ENCODE assay signal across 16 cellular contexts in genomic region chr2:27291865-27292264, GRCh38. TPM values are rescaled to one million over a fixed set of nuclear protein-coding genes. Genes with fewer than 3 reads are reported as not detected.
DNase-seq lines count a peak whose midpoint lies in the region; ATAC-seq, FAIRE-seq and TF ChIP-seq lines count a peak whose summit lies in the region.
"Had no signal": no experiment of that assay in that cellular context is flagged by ENCODE, and none has a peak within 500 bp of the region (broad histone marks: within the 10 kb centered on the region; RNA-seq: fewer than 3 reads in every experiment).

No MANE protein-coding gene starts in this region.

- BruUV-seq in GM12878 (replicated peaks; lab: Mats Ljungman, UMichigan), result no TSS peak

- DNase-seq in Daoy (ENCODE audit: low read depth) (peak; percentile 34), Karpas-422 (peak; percentile 76), GM12878 (ENCODE audit: low read depth, low spot score) (no peak), sigmoid colon (no peak)
- DNase-seq: activated CD4-positive, alpha-beta T cell treated with anti-CD3 and anti-CD28 coated beads for 1 hour; CD8-positive, alpha-beta T cell; esophagus squamous epithelium; MV-4-11; NCI-H446 treated with DMSO at 0.1 percent for 48 hours; stimulated activated naive CD4-positive, alpha-beta T cell treated with Interleukin-2 at 50 U/mL for 16 hours had no signal

- RAD21 ChIA-PET in GM12878 (lab: Charles Lee; ENCODE audit: unreplicated experiment), result interaction anchor here (2.0 kb wide), 1 partner anchor 11 kb away, joined by 8 read pairs; no protein-coding TSS in a partner anchor

- H3K4me3 ChIP-seq in Karpas-422 (ENCODE audit: low read length) (no peak overlapping the region; the same call in 1 of the 2 replicates), GM12878 (no peak overlapping the region), iPS-20b (ENCODE audit: low read length) (peak overlapping the region; percentile 8; the same call in 1 of the 2 replicates), sigmoid colon (no peak overlapping the region)
- H3K4me3 ChIP-seq: esophagus squamous epithelium had no signal

- TF ChIP-seq CTCF in GM12878 (IDR thresholded peaks at IDR 0.05 in 2 of 3, conservative IDR thresholded peaks at IDR 0.05 in 1 of 3; ENCODE audit: control insufficient read depth in 2 of 3, extremely low read depth in 1 of 3, insufficient read depth in 1 of 3, low read depth in 3 of 3, low read length in 3 of 3) (peak in 1 of 3 experiments; percentile 13; a peak in 1 of 6 replicates), sigmoid colon (IDR thresholded peaks at IDR 0.05) (no peak)

- POLR2A ChIA-PET in GM12878 (lab: Charles Lee), result interaction anchor here (1.6 kb wide), 1 partner anchor 11 kb away, joined by 4 read pairs; no protein-coding TSS in a partner anchor

- H2AFZ ChIP-seq in Karpas-422 (ENCODE audit: low read length) (peak overlapping the region; percentile 28; the same call in 1 of the 2 replicates), GM12878 (ENCODE audit: control insufficient read depth, low read depth, low read length) (no peak overlapping the region)

- peak; percentile 28; the same call in 1 of the 3 replicates for ATAC-seq in GM12878
- ATAC-seq in GM18861 (IDR thresholded peaks at IDR 0.05; ENCODE audit: unreplicated experiment), result no peak
- no peak for ATAC-seq in HG02642 (IDR thresholded peaks at IDR 0.05; ENCODE audit: poor library complexity, unreplicated experiment)
- ATAC-seq in HG03159 (IDR thresholded peaks at IDR 0.05; ENCODE audit: unreplicated experiment), result no peak
- ATAC-seq: CD8-positive, alpha-beta T cell had no signal

- SMC1A ChIA-PET in GM12878 (lab: Charles Lee; ENCODE audit: uncharacterized antibody, unreplicated experiment), result no interaction called here

- intact Hi-C loops in GM12878 (cut with micrococcal nuclease; ENCODE audit: unreplicated experiment), result no loop called here
- intact Hi-C loops in sigmoid colon (cut with DNase I), result no loop called here

- H3K9me2 ChIP-seq in Karpas-422 (replicated peaks; ENCODE audit: insufficient read depth, low read length), result no peaks in the 10 kb centered on the region

- 0 out of 2 replicates have a peak, but pooled peaks have one; percentile 14 for TF ChIP-seq RAD21 in GM12878 (IDR thresholded peaks at IDR 0.05; ENCODE audit: insufficient read depth, low read depth, low read length)

- peaks cover 12% of the 10 kb centered on the region for H3K4me1 ChIP-seq in Karpas-422 (ENCODE audit: low read length)
- H3K4me1 ChIP-seq in GM12878 (ENCODE audit: control insufficient read depth, insufficient read depth, low read length), result no peaks in the 10 kb centered on the region
- no peaks in the 10 kb centered on the region; the same call in 1 of the 2 replicates for H3K4me1 ChIP-seq in iPS-20b (ENCODE audit: insufficient read depth, low read length)
- peaks cover 0 to 3% (median 0%) of the 10 kb centered on the region in 4 donors for H3K4me1 ChIP-seq in sigmoid colon

- no peak overlapping the region for H3K27ac ChIP-seq in Karpas-422 (ENCODE audit: low read length)
- no peak overlapping the region for H3K27ac ChIP-seq in GM12878 (ENCODE audit: control insufficient read depth, insufficient read depth)
- H3K27ac ChIP-seq in iPS-20b (ENCODE audit: low read length), result no peak overlapping the region
- no peak overlapping the region for H3K27ac ChIP-seq in sigmoid colon
- H3K27ac ChIP-seq: esophagus squamous epithelium, neutrophil had no signal

- H3K27me3 ChIP-seq in Karpas-422 (ENCODE audit: low read length) (no peaks in the 10 kb centered on the region), GM12878 (replicated peaks in 1 of 2; ENCODE audit: control insufficient read depth in 2 of 2, insufficient read depth in 2 of 2, low read length in 1 of 2) (no peaks in the 10 kb centered on the region; a peak in 1 of 4 replicates), iPS-20b (ENCODE audit: insufficient read depth, low read length) (0 out of 2 replicates have a peak, but pooled peaks cover 8% of the 10 kb centered on the region), sigmoid colon (peaks cover 0 to 16% (median 0%) of the 10 kb centered on the region in 3 donors)

- H3K4me2 ChIP-seq in Karpas-422 (ENCODE audit: low read depth, low read length, poor library complexity, severe bottlenecking), result peak overlapping the region; percentile 10
- H3K4me2 ChIP-seq in GM12878 (ENCODE audit: control insufficient read depth, insufficient read depth), result no peak overlapping the region

- 47% methylated on average over 6 of the region's 6 CpGs for WGBS in GM12878 (ENCODE audit: insufficient coverage, insufficient replicate concordance, low lambda C conversion rate, missing lambda C conversion rate)
- 66 to 70% methylated on average over 6 of the region's 6 CpGs for WGBS in sigmoid colon, 2 donors

- no peak for FAIRE-seq in GM12878 (lab: Jason Lieb, UNC)

- in situ Hi-C loops in GM12878 (cut with MboI), result no loop called here

- H3K36me3 ChIP-seq in Karpas-422 (ENCODE audit: insufficient read depth, low read length), result no peaks in the 10 kb centered on the region
- H3K36me3 ChIP-seq in GM12878 (ENCODE audit: control insufficient read depth in 2 of 2, insufficient read depth in 2 of 2, low read length in 1 of 2), result no peaks in the 10 kb centered on the region
- H3K36me3 ChIP-seq in iPS-20b (ENCODE audit: insufficient read depth, low read depth, low read length), result no peaks in the 10 kb centered on the region
- no peaks in the 10 kb centered on the region for H3K36me3 ChIP-seq in sigmoid colon
- H3K36me3 ChIP-seq: esophagus squamous epithelium, neutrophil had no signal

- H3K9ac ChIP-seq in Karpas-422 (ENCODE audit: low read length), result peak overlapping the region; percentile 38; the same call in 1 of the 2 replicates
- H3K9ac ChIP-seq in GM12878 (ENCODE audit: control insufficient read depth, insufficient read depth, low read length), result no peak overlapping the region
- H3K9ac ChIP-seq in iPS-20b (ENCODE audit: low read depth, low read length), result no peak overlapping the region

- TF ChIP-seq POLR2A in GM12878 (IDR thresholded peaks at IDR 0.05; ENCODE audit: low read depth, low read length) (no peak), sigmoid colon (IDR thresholded peaks at IDR 0.05) (no peak)

- CTCF ChIA-PET in GM12878 (lab: Yijun Ruan, JAX), result interaction anchor here (1.0 to 4.1 kb wide), 5 partner anchors 10 to 310 kb away, joined by 3 to 51 read pairs (median 16); partner anchors contain the start of gene TRIM54

- no peaks in the 10 kb centered on the region for H3K9me3 ChIP-seq in Karpas-422 (ENCODE audit: low read length)
- no peaks in the 10 kb centered on the region for H3K9me3 ChIP-seq in GM12878 (replicated peaks; ENCODE audit: control insufficient read depth, insufficient read depth, low read length)
- no peaks in the 10 kb centered on the region for H3K9me3 ChIP-seq in iPS-20b (ENCODE audit: insufficient read depth, low read depth, low read length)
- no peaks in the 10 kb centered on the region for H3K9me3 ChIP-seq in sigmoid colon
- H3K9me3 ChIP-seq: esophagus squamous epithelium, neutrophil had no signal

- no peak for TF ChIP-seq EP300 in GM12878 (IDR thresholded peaks at IDR 0.05; ENCODE audit: borderline replicate concordance in 1 of 2, control insufficient read depth in 1 of 2, low read depth in 2 of 2, low read length in 2 of 2)
- TF ChIP-seq EP300 in sigmoid colon (IDR thresholded peaks at IDR 0.05), result no peak

- no peaks in the 10 kb centered on the region for H3K79me2 ChIP-seq in Karpas-422 (ENCODE audit: low read length)
- no peaks in the 10 kb centered on the region for H3K79me2 ChIP-seq in GM12878 (ENCODE audit: control insufficient read depth, insufficient read depth, low read length)

- H4K20me1 ChIP-seq in Karpas-422 (ENCODE audit: insufficient read depth, low read depth, low read length), result no peaks in the 10 kb centered on the region
- no peaks in the 10 kb centered on the region for H4K20me1 ChIP-seq in GM12878 (ENCODE audit: control insufficient read depth, insufficient read depth)

RNA-seq across cellular contexts. Expression of gene TRIM54, which starts 9.6 kb away (rescaled TPM):
- not detected in 2 replicates for total RNA-seq in Daoy (2014; rRNA removed; shearing (Covaris generic))
- not detected in 2 replicates for total RNA-seq in Karpas-422 (2014; rRNA removed; shearing (Covaris generic); ENCODE audit: low replicate concordance)
- total RNA-seq in GM12878 (2013; cell fraction: nucleolus; rRNA removed), result not detected in 2 replicates
- not detected in 2 replicates for total RNA-seq in GM12878 (2014; rRNA removed)
- not detected in 2 replicates for total RNA-seq in GM12878 (2014; rRNA removed; fragmentation: Illumina TruSeq; extraction: Trizol)
- not detected in 2 replicates for total RNA-seq in GM12878 (2021)
- polyA plus RNA-seq in GM12878 (2011; ENCODE audit: low read depth), result not detected
- polyA plus RNA-seq in GM12878 (2011; rRNA removed), result not detected in 2 replicates
- polyA plus RNA-seq in GM12878 (2011; cell fraction: cytosol; rRNA removed), result not detected in 2 replicates
- polyA plus RNA-seq in GM12878 (2011; cell fraction: nucleus; rRNA removed), result 0.07 TPM in 1 of 2 replicates, not detected in the other
- polyA plus RNA-seq in GM12878 (2012), result not detected in 2 replicates
- polyA plus RNA-seq in GM12878 (2014; fragmentation: Illumina TruSeq; extraction: Trizol), result 0.03 TPM in 1 of 2 replicates, not detected in the other
- not detected for polyA plus RNA-seq in GM12878 (2014; fragmentation: Nextera tagmentation; extraction: Ambion mirVana)
- 0.08 TPM in 1 of 2 replicates, not detected in the other for polyA plus RNA-seq in GM12878 (2014; rRNA removed)
- not detected for polyA plus RNA-seq in GM12878 (2016; fragmentation: Nextera tagmentation; extraction: Ambion mirVana)
- not detected in 2 replicates for polyA minus RNA-seq in GM12878 (2011; rRNA and poly(A)+ RNA removed)
- polyA minus RNA-seq in GM12878 (2011; cell fraction: cytosol; rRNA and poly(A)+ RNA removed), result not detected in 2 replicates
- polyA minus RNA-seq in GM12878 (2011; cell fraction: nucleus; rRNA and poly(A)+ RNA removed), result not detected in 2 replicates
- under 1 TPM in 1 of 4 donors, not detected in 3; 0.41 TPM for total RNA-seq in sigmoid colon
- under 1 TPM in 2 of 3 donors, not detected in 1; 0.16 to 0.46 TPM for polyA plus RNA-seq in sigmoid colon
- total RNA-seq: CD8-positive, alpha-beta T cell; esophagus squamous epithelium; liver had no signal

RNA-seq across cellular contexts. Expression of gene UCN, which starts 16.4 kb away (rescaled TPM):
- 0.11 TPM in 1 of 2 replicates, not detected in the other for total RNA-seq in Daoy (2014; rRNA removed; shearing (Covaris generic))
- 2.5 and 7.1 TPM in 2 replicates for total RNA-seq in Karpas-422 (2014; rRNA removed; shearing (Covaris generic); ENCODE audit: low replicate concordance)
- 2.3 and 3.1 TPM in 2 replicates for total RNA-seq in GM12878 (2013; cell fraction: nucleolus; rRNA removed)
- total RNA-seq in GM12878 (2014; rRNA removed) (1.6 and 2.2 TPM in 2 replicates), GM12878 (2014; rRNA removed; fragmentation: Illumina TruSeq; extraction: Trizol) (0.45 TPM in 1 of 2 replicates, not detected in the other), GM12878 (2021) (1.1 and 2.0 TPM in 2 replicates), sigmoid colon (1 to 10 TPM in 3 of 4 donors, under 1 TPM in 1; 0.71 to 6.5 (median 2.8) TPM)
- polyA plus RNA-seq in GM12878 (2011; ENCODE audit: low read depth), result 0.50 TPM
- polyA plus RNA-seq in GM12878 (2011; rRNA removed) (0.43 TPM in 1 of 2 replicates, not detected in the other), GM12878 (2014; fragmentation: Illumina TruSeq; extraction: Trizol) (not detected in 2 replicates), GM12878 (2014; fragmentation: Nextera tagmentation; extraction: Ambion mirVana) (under 1 TPM; 0.10 to 0.26 TPM), GM12878 (2014; rRNA removed) (2.6 and 2.8 TPM in 2 replicates), GM12878 (2016; fragmentation: Nextera tagmentation; extraction: Ambion mirVana) (1 to 10 TPM; 2.7 to 3.8 TPM), sigmoid colon (under 1 TPM in 1 of 3 donors, not detected in 2; 0.89 TPM)
- 0.51 and 1.1 TPM in 2 replicates for polyA plus RNA-seq in GM12878 (2011; cell fraction: cytosol; rRNA removed)
- polyA plus RNA-seq in GM12878 (2011; cell fraction: nucleus; rRNA removed), result 4.3 and 4.4 TPM in 2 replicates
- 1.8 and 2.1 TPM in 2 replicates for polyA plus RNA-seq in GM12878 (2012)
- polyA minus RNA-seq in GM12878 (2011; rRNA and poly(A)+ RNA removed), result 0.77 TPM in 1 of 2 replicates, not detected in the other
- polyA minus RNA-seq in GM12878 (2011; cell fraction: cytosol; rRNA and poly(A)+ RNA removed), result not detected in 2 replicates
- 0.77 TPM in 1 of 2 replicates, not detected in the other for polyA minus RNA-seq in GM12878 (2011; cell fraction: nucleus; rRNA and poly(A)+ RNA removed)

RNA-seq across cellular contexts. Expression of gene DNAJC5G, which starts 16.6 kb away (rescaled TPM):
- total RNA-seq in Daoy (2014; rRNA removed; shearing (Covaris generic)), result not detected in 2 replicates
- not detected in 2 replicates for total RNA-seq in Karpas-422 (2014; rRNA removed; shearing (Covaris generic); ENCODE audit: low replicate concordance)
- not detected in 2 replicates for total RNA-seq in GM12878 (2013; cell fraction: nucleolus; rRNA removed)
- total RNA-seq in GM12878 (2014; rRNA removed) (not detected in 2 replicates), GM12878 (2014; rRNA removed; fragmentation: Illumina TruSeq; extraction: Trizol) (not detected in 2 replicates), GM12878 (2021) (not detected in 2 replicates), sigmoid colon (1 to 10 TPM in 1 of 4 donors, under 1 TPM in 1, not detected in 2; 0.71 to 1.7 TPM)
- polyA plus RNA-seq in GM12878 (2011; ENCODE audit: low read depth), result not detected
- polyA plus RNA-seq in GM12878 (2011; rRNA removed) (not detected in 2 replicates), GM12878 (2014; fragmentation: Illumina TruSeq; extraction: Trizol) (not detected in 2 replicates), GM12878 (2014; fragmentation: Nextera tagmentation; extraction: Ambion mirVana) (not detected), GM12878 (2014; rRNA removed) (not detected in 2 replicates), GM12878 (2016; fragmentation: Nextera tagmentation; extraction: Ambion mirVana) (not detected), sigmoid colon (not detected)
- not detected in 2 replicates for polyA plus RNA-seq in GM12878 (2011; cell fraction: cytosol; rRNA removed)
- polyA plus RNA-seq in GM12878 (2011; cell fraction: nucleus; rRNA removed), result 0.07 TPM in 1 of 2 replicates, not detected in the other
- polyA plus RNA-seq in GM12878 (2012), result 0.23 TPM in 1 of 2 replicates, not detected in the other
- polyA minus RNA-seq in GM12878 (2011; rRNA and poly(A)+ RNA removed), result not detected in 2 replicates
- polyA minus RNA-seq in GM12878 (2011; cell fraction: cytosol; rRNA and poly(A)+ RNA removed), result not detected in 2 replicates
- not detected in 2 replicates for polyA minus RNA-seq in GM12878 (2011; cell fraction: nucleus; rRNA and poly(A)+ RNA removed)
- total RNA-seq: CD8-positive, alpha-beta T cell; liver had no signal
- polyA plus RNA-seq: liver had no signal

RNA-seq across cellular contexts. Expression of gene SLC30A3, which starts 29.0 kb away (rescaled TPM):
- total RNA-seq in Daoy (2014; rRNA removed; shearing (Covaris generic)), result 0.11 TPM in 1 of 2 replicates, not detected in the other
- total RNA-seq in Karpas-422 (2014; rRNA removed; shearing (Covaris generic); ENCODE audit: low replicate concordance), result 0.19 and 0.29 TPM in 2 replicates
- 1.3 TPM in 1 of 2 replicates, not detected in the other for total RNA-seq in GM12878 (2013; cell fraction: nucleolus; rRNA removed)
- not detected in 2 replicates for total RNA-seq in GM12878 (2014; rRNA removed)
- total RNA-seq in GM12878 (2014; rRNA removed; fragmentation: Illumina TruSeq; extraction: Trizol), result not detected in 2 replicates
- total RNA-seq in GM12878 (2021), result not detected in 2 replicates
- polyA plus RNA-seq in GM12878 (2011; ENCODE audit: low read depth), result 0.24 TPM
- polyA plus RNA-seq in GM12878 (2011; rRNA removed), result 0.12 and 0.23 TPM in 2 replicates
- polyA plus RNA-seq in GM12878 (2011; cell fraction: cytosol; rRNA removed), result 0.39 and 0.47 TPM in 2 replicates
- polyA plus RNA-seq in GM12878 (2011; cell fraction: nucleus; rRNA removed), result 1.3 and 1.8 TPM in 2 replicates
- 0.18 and 0.20 TPM in 2 replicates for polyA plus RNA-seq in GM12878 (2012)
- not detected in 2 replicates for polyA plus RNA-seq in GM12878 (2014; fragmentation: Illumina TruSeq; extraction: Trizol)
- not detected for polyA plus RNA-seq in GM12878 (2014; fragmentation: Nextera tagmentation; extraction: Ambion mirVana)
- polyA plus RNA-seq in GM12878 (2014; rRNA removed), result 0.06 TPM in 1 of 2 replicates, not detected in the other
- not detected for polyA plus RNA-seq in GM12878 (2016; fragmentation: Nextera tagmentation; extraction: Ambion mirVana)
- polyA minus RNA-seq in GM12878 (2011; rRNA and poly(A)+ RNA removed), result 0.07 and 0.15 TPM in 2 replicates
- polyA minus RNA-seq in GM12878 (2011; cell fraction: cytosol; rRNA and poly(A)+ RNA removed), result 0.62 TPM in 1 of 2 replicates, not detected in the other
- polyA minus RNA-seq in GM12878 (2011; cell fraction: nucleus; rRNA and poly(A)+ RNA removed), result 0.12 and 0.19 TPM in 2 replicates
- 1 to 10 TPM in 1 of 4 donors, under 1 TPM in 2, not detected in 1; 0.28 to 1.1 (median 0.68) TPM for total RNA-seq in sigmoid colon
- polyA plus RNA-seq in sigmoid colon, result under 1 TPM in 2 of 3 donors, not detected in 1; 0.10 to 0.60 TPM
- total RNA-seq: CD8-positive, alpha-beta T cell; liver had no signal

RNA-seq across cellular contexts. Expression of gene MPV17, which starts 31.0 kb away (rescaled TPM):
- 58.5 and 62.8 TPM in 2 replicates for total RNA-seq in Daoy (2014; rRNA removed; shearing (Covaris generic))
- 103 and 126 TPM in 2 replicates for total RNA-seq in Karpas-422 (2014; rRNA removed; shearing (Covaris generic); ENCODE audit: low replicate concordance)
- 247 and 260 TPM in 2 replicates for total RNA-seq in GM12878 (2013; cell fraction: nucleolus; rRNA removed)
- total RNA-seq in GM12878 (2014; rRNA removed), result 95.3 and 98.9 TPM in 2 replicates
- 73.0 and 75.3 TPM in 2 replicates for total RNA-seq in GM12878 (2014; rRNA removed; fragmentation: Illumina TruSeq; extraction: Trizol)
- total RNA-seq in GM12878 (2021), result 63.3 and 63.4 TPM in 2 replicates
- 77.6 TPM for polyA plus RNA-seq in GM12878 (2011; ENCODE audit: low read depth)
- polyA plus RNA-seq in GM12878 (2011; rRNA removed), result 103 and 126 TPM in 2 replicates
- 138 and 196 TPM in 2 replicates for polyA plus RNA-seq in GM12878 (2011; cell fraction: cytosol; rRNA removed)
- 165 and 207 TPM in 2 replicates for polyA plus RNA-seq in GM12878 (2011; cell fraction: nucleus; rRNA removed)
- 96.3 and 105 TPM in 2 replicates for polyA plus RNA-seq in GM12878 (2012)
- 116 and 123 TPM in 2 replicates for polyA plus RNA-seq in GM12878 (2014; fragmentation: Illumina TruSeq; extraction: Trizol)
- polyA plus RNA-seq in GM12878 (2014; fragmentation: Nextera tagmentation; extraction: Ambion mirVana), result 10 to 100 TPM; 67.6 to 69.8 TPM
- 77.3 and 82.7 TPM in 2 replicates for polyA plus RNA-seq in GM12878 (2014; rRNA removed)
- polyA plus RNA-seq in GM12878 (2016; fragmentation: Nextera tagmentation; extraction: Ambion mirVana), result 100 to 1,000 TPM; 116 to 143 TPM
- 121 and 122 TPM in 2 replicates for polyA minus RNA-seq in GM12878 (2011; rRNA and poly(A)+ RNA removed)
- 24.7 and 44.6 TPM in 2 replicates for polyA minus RNA-seq in GM12878 (2011; cell fraction: cytosol; rRNA and poly(A)+ RNA removed)
- 45.1 and 67.0 TPM in 2 replicates for polyA minus RNA-seq in GM12878 (2011; cell fraction: nucleus; rRNA and poly(A)+ RNA removed)
- 10 to 100 TPM; 48.1 to 68.6 (median 61.1) TPM for total RNA-seq in sigmoid colon
- polyA plus RNA-seq in sigmoid colon, result 10 to 100 TPM; 22.2 to 61.8 (median 28.7) TPM

Comparison
In these comparisons a context has a peak if more than half of its experiments do, and no peak if none do; other contexts are left out.
1. DNase-seq: peak in Daoy (single experiment) and Karpas-422 (single experiment); none in GM12878 (single experiment) and sigmoid colon (single experiment).